15 cellular contexts compared by ENCODE assay signal in genomic region chr2:104858325-104858978, GRCh38. TPM values are rescaled to one million over a fixed set of nuclear protein-coding genes. Genes with fewer than 3 reads are reported as not detected.
DNase-seq lines count a peak whose midpoint lies in the region; TF ChIP-seq lines count a peak whose summit lies in the region.
"Had no signal": no experiment of that assay in that cellular context is flagged by ENCODE, and none has a peak within 500 bp of the region (broad histone marks: within the 10 kb centered on the region; RNA-seq: fewer than 3 reads in every experiment).

No MANE protein-coding gene starts in this region.

- CTCF ChIA-PET in activated naive CD4-positive, alpha-beta T cell treated with anti-CD3 and anti-CD28 coated beads for 36 hours (lab: Charles Lee): interaction anchor here (3.5 kb wide), 1 partner anchor 9 kb away, joined by 20 read pairs; no protein-coding TSS in a partner anchor

- intact Hi-C loops in activated naive CD4-positive, alpha-beta T cell treated with anti-CD3 and anti-CD28 coated beads for 36 hours (cut with micrococcal nuclease): no loop called here

- H3K4me3 Mint-ChIP-seq in activated naive CD4-positive, alpha-beta T cell treated with anti-CD3 and anti-CD28 coated beads for 36 hours: peak overlapping the region; percentile 5
- H3K4me3 Mint-ChIP-seq: T-helper 17 cell had no signal

- peaks cover 2% of the 10 kb centered on the region for H3K9me3 Mint-ChIP-seq in activated naive CD4-positive, alpha-beta T cell treated with anti-CD3 and anti-CD28 coated beads for 36 hours

- TF ChIP-seq CTCF in astrocyte of the spinal cord (IDR thresholded peaks at IDR 0.05; ENCODE audit: low read depth, low read length): no peak

- peak overlapping the region; percentile 51 for H3K4me3 ChIP-seq in astrocyte of the spinal cord (ENCODE audit: low read depth, low read length)
- H3K4me3 ChIP-seq: vagina had no signal

- no peak overlapping the region for H3K27ac Mint-ChIP-seq in activated naive CD4-positive, alpha-beta T cell treated with anti-CD3 and anti-CD28 coated beads for 36 hours
- H3K27ac Mint-ChIP-seq: T-helper 17 cell had no signal

- H3K36me3 Mint-ChIP-seq in activated naive CD4-positive, alpha-beta T cell treated with anti-CD3 and anti-CD28 coated beads for 36 hours (ENCODE audit: low read depth): peaks cover 7% of the 10 kb centered on the region

- in situ Hi-C loops in astrocyte of the spinal cord (cut with HindIII; ENCODE audit: low sequenced_read_pairs): no loop called here

- no peak for DNase-seq in activated naive CD4-positive, alpha-beta T cell treated with anti-CD3 and anti-CD28 coated beads for 36 hours
- no peak for DNase-seq in activated naive CD4-positive, alpha-beta T cell treated with Interleukin-2 at 50 U/mL for 16 hours
- peak; percentile 37 for DNase-seq in astrocyte of the spinal cord (ENCODE audit: low read depth, low spot score)
- DNase-seq in left kidney (ENCODE audit: low read depth, low spot score): peak; percentile 27
- DNase-seq in superior temporal gyrus (ENCODE audit: extremely low spot score): peak; percentile 71
- DNase-seq in NCI-H187 (lab: John Stamatoyannopoulos, UW): no peak
- no peak for DNase-seq in HK-2 (ENCODE audit: unreplicated experiment)
- no peak for DNase-seq in SW480 (ENCODE audit: low spot score)
- DNase-seq: NCI-H1694 treated with DMSO at 0.1 percent for 48 hours; NCI-H510A treated with DMSO at 0.1 percent for 48 hours; SHP77 treated with DMSO at 0.1 percent for 48 hours; stimulated activated CD4-positive, alpha-beta T cell treated with anti-CD3 and anti-CD28 coated beads, Interleukin-2, amount 100 ng/mL, for 24 hours; T-helper 17 cell had no signal

- peaks cover 69% of the 10 kb centered on the region for H3K27me3 Mint-ChIP-seq in activated naive CD4-positive, alpha-beta T cell treated with anti-CD3 and anti-CD28 coated beads for 36 hours (ENCODE audit: low read depth)

- H3K4me1 Mint-ChIP-seq in activated naive CD4-positive, alpha-beta T cell treated with anti-CD3 and anti-CD28 coated beads for 36 hours (ENCODE audit: low read depth): peaks cover 28% of the 10 kb centered on the region

RNA-seq across cellular contexts. Expression of gene POU3F3, which starts 4.5 kb away (rescaled TPM):
- total RNA-seq in activated naive CD4-positive, alpha-beta T cell treated with anti-CD3 and anti-CD28 coated beads for 36 hours: not detected
- total RNA-seq: MCF 10A, T-helper 17 cell, vagina had no signal

Comparison
In these comparisons a context has a peak if more than half of its experiments do, and no peak if none do; other contexts are left out.
1. DNase-seq: peak in astrocyte of the spinal cord (single experiment), left kidney (single experiment) and superior temporal gyrus (single experiment); none in activated naive CD4-positive, alpha-beta T cell treated with anti-CD3 and anti-CD28 coated beads for 36 hours (single experiment), activated naive CD4-positive, alpha-beta T cell treated with Interleukin-2 at 50 U/mL for 16 hours (single experiment), NCI-H187 (0 of 2), HK-2 (single experiment) and SW480 (single experiment).